ENCODE assay signal across 30 cellular contexts in genomic region chr1:74995848-74996247, GRCh38.
"Had no signal": no experiment of that assay in that cellular context is flagged by ENCODE, and none has a peak within 500 bp of the region (broad histone marks: within the 10 kb centered on the region; RNA-seq: fewer than 3 reads in every experiment).

No MANE protein-coding gene starts in this region.

- H3K36me3 ChIP-seq: esophagus muscularis mucosa, heart right ventricle, lower lobe of right lung, neural progenitor cell, uterus had no signal

- H3K27me3 Mint-ChIP-seq: stimulated activated memory B cell treated with anti-CD40 and anti-IgM and Interleukin-4, amounts not matched to agents 10 μg/mL and 1 μg/mL and 100 μg/mL, for 72 hours; stimulated activated naive CD8-positive, alpha-beta T cell treated with anti-CD3 and anti-CD28 coated beads, Interleukin-15, amount 100 ng/mL, for 72 hours had no signal

- H3K27me3 ChIP-seq: body of pancreas, esophagus muscularis mucosa, foreskin keratinocyte, heart right ventricle, neural progenitor cell, uterus had no signal

- H3K4me1 Mint-ChIP-seq: natural killer cell; neural progenitor cell; stimulated activated memory B cell treated with anti-CD40 and anti-IgM and Interleukin-4, amounts not matched to agents 10 μg/mL and 1 μg/mL and 100 μg/mL, for 72 hours; stimulated activated naive CD8-positive, alpha-beta T cell treated with anti-CD3 and anti-CD28 coated beads, Interleukin-15, amount 100 ng/mL, for 72 hours had no signal

- H3K4me1 ChIP-seq: body of pancreas, esophagus muscularis mucosa, foreskin keratinocyte, heart right ventricle, lower lobe of right lung, neural progenitor cell, parathyroid adenoma, psoas muscle, uterus had no signal

- DNase-seq: activated CD4-positive, alpha-beta T cell treated with anti-CD3 and anti-CD28 coated beads for 4 hours; activated CD4-positive, alpha-beta T cell treated with anti-CD3 and anti-CD28 coated beads, Interleukin-2, amount 50 U/mL, for 4 hours; activated naive CD4-positive, alpha-beta T cell; activated T-cell treated with anti-CD3 and anti-CD28 coated beads for 4 hours; activated T-cell treated with anti-CD3 and anti-CD28 coated beads, Interleukin-2, amount 50 U/mL, for 72 hours; anterior cingulate cortex; body of pancreas; dermis blood vessel endothelial cell; effector CD4-positive, alpha-beta T cell; foreskin keratinocyte; heart right ventricle; kidney glomerular epithelial cell; lower lobe of right lung; mesenchymal stem cell; natural killer cell; occipital lobe; psoas muscle; stimulated activated CD4-positive, alpha-beta T cell treated with anti-CD3 and anti-CD28 coated beads, Interleukin-1b, Interleukin-23, amount 100 ng/mL, for 48 hours; stimulated activated CD4-positive, alpha-beta T cell treated with anti-CD3 and anti-CD28 coated beads, Interleukin-4, amount 100 ng/mL, for 4 hours; stimulated activated CD8-positive, alpha-beta memory T cell treated with anti-CD3 and anti-CD28 coated beads, Interleukin-4, amount 100 ng/mL, for 48 hours; stimulated activated naive CD8-positive, alpha-beta T cell treated with anti-CD3 and anti-CD28 coated beads, Interleukin-15, amount 100 ng/mL, for 72 hours; substantia nigra; uterus had no signal

- H3K4me3 ChIP-seq: body of pancreas, esophagus muscularis mucosa, heart right ventricle, lower lobe of right lung, neural progenitor cell, psoas muscle, smooth muscle cell, uterus had no signal

- H3K9me3 ChIP-seq: body of pancreas, esophagus muscularis mucosa, lower lobe of right lung, psoas muscle, uterus had no signal

- H3K4me3 Mint-ChIP-seq: activated T-cell treated with anti-CD3 and anti-CD28 coated beads, Interleukin-2, amount 50 U/mL, for 72 hours; natural killer cell; neural progenitor cell; stimulated activated memory B cell treated with anti-CD40 and anti-IgM and Interleukin-4, amounts not matched to agents 10 μg/mL and 1 μg/mL and 100 μg/mL, for 72 hours; stimulated activated naive CD8-positive, alpha-beta T cell treated with anti-CD3 and anti-CD28 coated beads, Interleukin-15, amount 100 ng/mL, for 72 hours; type B pancreatic cell had no signal

- H3K27ac Mint-ChIP-seq: activated naive CD4-positive, alpha-beta T cell treated with anti-CD3 and anti-CD28 coated beads, Interleukin-2, amount 50 U/mL, for 72 hours; activated T-cell treated with anti-CD3 and anti-CD28 coated beads, Interleukin-2, amount 50 U/mL, for 72 hours; natural killer cell; neural progenitor cell; stimulated activated memory B cell treated with anti-CD40 and anti-IgM and Interleukin-4, amounts not matched to agents 10 μg/mL and 1 μg/mL and 100 μg/mL, for 72 hours; stimulated activated naive CD8-positive, alpha-beta T cell treated with anti-CD3 and anti-CD28 coated beads, Interleukin-15, amount 100 ng/mL, for 72 hours; type B pancreatic cell had no signal

- H3K27ac ChIP-seq: body of pancreas, esophagus muscularis mucosa, foreskin keratinocyte, heart right ventricle, lower lobe of right lung, neural progenitor cell, parathyroid adenoma, psoas muscle, uterus had no signal

- H3K36me3 Mint-ChIP-seq: activated naive CD4-positive, alpha-beta T cell treated with anti-CD3 and anti-CD28 coated beads, Interleukin-2, amount 50 U/mL, for 72 hours; neural progenitor cell; stimulated activated memory B cell treated with anti-CD40 and anti-IgM and Interleukin-4, amounts not matched to agents 10 μg/mL and 1 μg/mL and 100 μg/mL, for 72 hours; type B pancreatic cell had no signal

- H3K9me3 Mint-ChIP-seq: neural progenitor cell; stimulated activated memory B cell treated with anti-CD40 and anti-IgM and Interleukin-4, amounts not matched to agents 10 μg/mL and 1 μg/mL and 100 μg/mL, for 72 hours; type B pancreatic cell had no signal
